In genomic region chr1:43990271-43991199, GRCh38 we compare ENCODE assay signal across 8 cellular contexts. TPM values are rescaled to one million over a fixed set of nuclear protein-coding genes. Genes with fewer than 3 reads are reported as not detected.
A peak's percentile ranks its signal among the peaks of the same experiment; 100 is the strongest.
DNase-seq lines count a peak whose midpoint lies in the region; ATAC-seq and TF ChIP-seq lines count a peak whose summit lies in the region.

No MANE protein-coding gene starts in this region.

- H3K36me3 ChIP-seq in testis (ENCODE audit: low read depth, missing control alignments), result no peaks in the 10 kb centered on the region

- peak overlapping the region; percentile 51 to 86 for H3K4me3 ChIP-seq in testis

- no peaks in the 10 kb centered on the region for H3K27me3 Mint-ChIP-seq in activated CD4-positive, alpha-beta T cell treated with anti-CD3 and anti-CD28 coated beads for 36 hours
- peaks cover 3% of the 10 kb centered on the region for H3K27me3 Mint-ChIP-seq in activated T-helper 2 cell treated with anti-CD3 and anti-CD28 coated beads, Interferon-gamma antibody, Interleukin-2, Interleukin-4, amounts not matched to agents 10 μg/mL and 5 μg/mL and 100 μg/mL, durations not matched to agents 14 hours and 24 hours and 36 hours (ENCODE audit: low read depth)

- H3K9me3 Mint-ChIP-seq in activated CD4-positive, alpha-beta T cell treated with anti-CD3 and anti-CD28 coated beads for 36 hours (ENCODE audit: low read depth), result no peaks in the 10 kb centered on the region
- no peaks in the 10 kb centered on the region for H3K9me3 Mint-ChIP-seq in activated T-helper 2 cell treated with anti-CD3 and anti-CD28 coated beads, Interferon-gamma antibody, Interleukin-2, Interleukin-4, amounts not matched to agents 10 μg/mL and 5 μg/mL and 100 μg/mL, durations not matched to agents 14 hours and 24 hours and 36 hours

- peaks cover 8% of the 10 kb centered on the region for H3K4me1 Mint-ChIP-seq in activated CD4-positive, alpha-beta T cell treated with anti-CD3 and anti-CD28 coated beads for 36 hours
- H3K4me1 Mint-ChIP-seq in activated T-helper 2 cell treated with anti-CD3 and anti-CD28 coated beads, Interferon-gamma antibody, Interleukin-2, Interleukin-4, amounts not matched to agents 10 μg/mL and 5 μg/mL and 100 μg/mL, durations not matched to agents 14 hours and 24 hours and 36 hours (ENCODE audit: low read depth), result peaks cover 8% of the 10 kb centered on the region

- 61 to 76% methylated on average over 16 to 19 of the region's 19 CpGs for WGBS in testis, 2 donors

- no peak for TF ChIP-seq POLR2A in testis (IDR thresholded peaks at IDR 0.05)

- H3K27ac Mint-ChIP-seq in activated CD4-positive, alpha-beta T cell treated with anti-CD3 and anti-CD28 coated beads for 36 hours, result no peak overlapping the region
- no peak overlapping the region for H3K27ac Mint-ChIP-seq in activated T-helper 2 cell treated with anti-CD3 and anti-CD28 coated beads, Interferon-gamma antibody, Interleukin-2, Interleukin-4, amounts not matched to agents 10 μg/mL and 5 μg/mL and 100 μg/mL, durations not matched to agents 14 hours and 24 hours and 36 hours

- intact Hi-C loops in activated CD4-positive, alpha-beta T cell treated with anti-CD3 and anti-CD28 coated beads for 36 hours (cut with DNase I, micrococcal nuclease), result loop anchor here (1.0 to 5.0 kb wide), 6 partner anchors 16 to 365 kb away; partner anchors contain the start of genes ATP6V0B (in 2 of the 2), ERI3 (in 1 of the 2), IPO13 (in 1 of the 2) and ST3GAL3 (in 1 of the 2)
- intact Hi-C loops in activated T-helper 2 cell treated with anti-CD3 and anti-CD28 coated beads, Interferon-gamma antibody, Interleukin-2, Interleukin-4, amounts not matched to agents 10 μg/mL and 5 μg/mL and 100 μg/mL, durations not matched to agents 14 hours and 24 hours and 36 hours (cut with micrococcal nuclease), result loop anchor here (2.0 to 5.0 kb wide), 2 partner anchors 16 to 42 kb away; partner anchors contain the start of genes ATP6V0B and SLC6A9
- intact Hi-C loops in testis (cut with DNase I; ENCODE audit: low total_unique reads), result no loop called here

- no peak for ATAC-seq in activated CD4-positive, alpha-beta T cell treated with anti-CD3 and anti-CD28 coated beads for 36 hours
- no peak for ATAC-seq in HG02798 (IDR thresholded peaks at IDR 0.05; ENCODE audit: poor library complexity, unreplicated experiment)

- CTCF ChIA-PET in activated CD4-positive, alpha-beta T cell treated with anti-CD3 and anti-CD28 coated beads for 36 hours (lab: Charles Lee), result interaction anchor here (0.6 kb wide), 1 partner anchor 36 kb away, joined by 3 read pairs; no protein-coding TSS in a partner anchor

- no peaks in the 10 kb centered on the region for H3K27me3 ChIP-seq in testis

- no peak for TF ChIP-seq CTCF in testis (IDR thresholded peaks at IDR 0.05)

- peaks cover 5% of the 10 kb centered on the region for H3K36me3 Mint-ChIP-seq in activated CD4-positive, alpha-beta T cell treated with anti-CD3 and anti-CD28 coated beads for 36 hours (ENCODE audit: low read depth)
- peaks cover 7% of the 10 kb centered on the region for H3K36me3 Mint-ChIP-seq in activated T-helper 2 cell treated with anti-CD3 and anti-CD28 coated beads, Interferon-gamma antibody, Interleukin-2, Interleukin-4, amounts not matched to agents 10 μg/mL and 5 μg/mL and 100 μg/mL, durations not matched to agents 14 hours and 24 hours and 36 hours (ENCODE audit: low read depth)

- H3K4me3 Mint-ChIP-seq in activated CD4-positive, alpha-beta T cell treated with anti-CD3 and anti-CD28 coated beads for 36 hours, result peak overlapping the region; percentile 79
- H3K4me3 Mint-ChIP-seq in activated T-helper 2 cell treated with anti-CD3 and anti-CD28 coated beads, Interferon-gamma antibody, Interleukin-2, Interleukin-4, amounts not matched to agents 10 μg/mL and 5 μg/mL and 100 μg/mL, durations not matched to agents 14 hours and 24 hours and 36 hours (ENCODE audit: low read depth), result peak overlapping the region; percentile 92

- peak overlapping the region; percentile 55 to 70 for H3K27ac ChIP-seq in testis

- peaks cover 13% of the 10 kb centered on the region for H3K4me1 ChIP-seq in testis

- POLR2A ChIA-PET in activated CD4-positive, alpha-beta T cell treated with anti-CD3 and anti-CD28 coated beads for 36 hours (lab: Charles Lee), result no interaction called here

- DNase-seq in activated CD4-positive, alpha-beta T cell treated with anti-CD3 and anti-CD28 coated beads for 36 hours, result no peak
- DNase-seq in activated CD4-positive, alpha-beta T cell treated with anti-CD3 and anti-CD28 coated beads for 4 hours, result no peak
- DNase-seq in activated T-helper 2 cell treated with anti-CD3 and anti-CD28 coated beads, Interferon-gamma antibody, Interleukin-2, Interleukin-4, amounts not matched to agents 10 μg/mL and 5 μg/mL and 100 μg/mL, durations not matched to agents 14 hours and 24 hours and 36 hours (ENCODE audit: low spot score), result no peak
- DNase-seq in iPS-NIHi7 (ENCODE audit: extremely low spot score) (peak; percentile 32), testis (no peak), NCI-H1092 treated with DMSO at 0.1 percent for 48 hours (lab: John Stamatoyannopoulos, UW) (no peak), SKM-1 treated with dmso at 0.1 percent for 144 hours (lab: John Stamatoyannopoulos, UW; ENCODE audit: unreplicated experiment) (no peak)

- no peaks in the 10 kb centered on the region for H3K9me3 ChIP-seq in testis

RNA-seq across cellular contexts. Expression of gene CCDC24, which starts 0.9 kb away (rescaled TPM):
- total RNA-seq in activated CD4-positive, alpha-beta T cell treated with anti-CD3 and anti-CD28 coated beads for 36 hours, result 1 to 10 TPM; 1.2 to 2.0 TPM
- total RNA-seq in activated T-helper 2 cell treated with anti-CD3 and anti-CD28 coated beads, Interferon-gamma antibody, Interleukin-2, Interleukin-4, amounts not matched to agents 10 μg/mL and 5 μg/mL and 100 μg/mL, durations not matched to agents 14 hours and 24 hours and 36 hours, result 2.1 and 2.3 TPM in 2 replicates
- 10 to 100 TPM; 28.8 to 31.3 TPM for total RNA-seq in testis
- 64.9 TPM for polyA plus RNA-seq in testis (ENCODE audit: insufficient read depth, low read depth, low replicate concordance)

RNA-seq across cellular contexts. Expression of gene B4GALT2, which starts 11.5 kb away (rescaled TPM):
- 10 to 100 TPM; 27.9 to 35.3 TPM for total RNA-seq in activated CD4-positive, alpha-beta T cell treated with anti-CD3 and anti-CD28 coated beads for 36 hours
- 53.9 and 57.7 TPM in 2 replicates for total RNA-seq in activated T-helper 2 cell treated with anti-CD3 and anti-CD28 coated beads, Interferon-gamma antibody, Interleukin-2, Interleukin-4, amounts not matched to agents 10 μg/mL and 5 μg/mL and 100 μg/mL, durations not matched to agents 14 hours and 24 hours and 36 hours
- 10 to 100 TPM; 40.9 to 65.9 TPM for total RNA-seq in testis
- 47.7 TPM for polyA plus RNA-seq in testis (ENCODE audit: insufficient read depth, low read depth, low replicate concordance)

RNA-seq across cellular contexts. Expression of gene ATP6V0B, which starts 15.8 kb away (rescaled TPM):
- 10 to 100 TPM; 39.4 to 75.6 TPM for total RNA-seq in activated CD4-positive, alpha-beta T cell treated with anti-CD3 and anti-CD28 coated beads for 36 hours
- 156 and 160 TPM in 2 replicates for total RNA-seq in activated T-helper 2 cell treated with anti-CD3 and anti-CD28 coated beads, Interferon-gamma antibody, Interleukin-2, Interleukin-4, amounts not matched to agents 10 μg/mL and 5 μg/mL and 100 μg/mL, durations not matched to agents 14 hours and 24 hours and 36 hours
- 100 to 1,000 TPM; 173 to 222 TPM for total RNA-seq in testis
- 102 TPM for polyA plus RNA-seq in testis (ENCODE audit: insufficient read depth, low read depth, low replicate concordance)

RNA-seq across cellular contexts. Expression of gene DPH2, which starts 20.7 kb away (rescaled TPM):
- 10 to 100 TPM; 25.2 to 30.5 TPM for total RNA-seq in activated CD4-positive, alpha-beta T cell treated with anti-CD3 and anti-CD28 coated beads for 36 hours
- total RNA-seq in activated T-helper 2 cell treated with anti-CD3 and anti-CD28 coated beads, Interferon-gamma antibody, Interleukin-2, Interleukin-4, amounts not matched to agents 10 μg/mL and 5 μg/mL and 100 μg/mL, durations not matched to agents 14 hours and 24 hours and 36 hours, result 48.2 and 49.5 TPM in 2 replicates
- total RNA-seq in testis, result 10 to 100 TPM; 39.4 to 44.7 TPM
- polyA plus RNA-seq in testis (ENCODE audit: insufficient read depth, low read depth, low replicate concordance), result 27.6 TPM

RNA-seq across cellular contexts. Expression of gene SLC6A9, which starts 40.7 kb away (rescaled TPM):
- 10 to 100 TPM; 12.5 to 13.4 TPM for total RNA-seq in activated CD4-positive, alpha-beta T cell treated with anti-CD3 and anti-CD28 coated beads for 36 hours
- 2.1 and 3.2 TPM in 2 replicates for total RNA-seq in activated T-helper 2 cell treated with anti-CD3 and anti-CD28 coated beads, Interferon-gamma antibody, Interleukin-2, Interleukin-4, amounts not matched to agents 10 μg/mL and 5 μg/mL and 100 μg/mL, durations not matched to agents 14 hours and 24 hours and 36 hours
- 1 to 10 TPM; 1.2 to 1.7 TPM for total RNA-seq in testis
- polyA plus RNA-seq in testis (ENCODE audit: insufficient read depth, low read depth, low replicate concordance), result 2.3 TPM
